8 cellular contexts compared by ENCODE assay signal in genomic region chr17:58692239-58693055, GRCh38. TPM values are rescaled to one million over a fixed set of nuclear protein-coding genes. Genes with fewer than 3 reads are reported as not detected.
DNase-seq lines count a peak whose midpoint lies in the region; ATAC-seq and TF ChIP-seq lines count a peak whose summit lies in the region.

TSS of gene RAD51C (plus strand) at chr17:58692602. CDS start at chr17:58692644, 42 bp downstream.

- H3K9me3 Mint-ChIP-seq in activated CD4-positive, alpha-beta T cell treated with anti-CD3 and anti-CD28 coated beads, Interleukin-2, amount 10 ng/mL, durations not matched to agents 7 days and 5 days: no peaks in the 10 kb centered on the region

- peaks cover 40% of the 10 kb centered on the region for H3K4me1 Mint-ChIP-seq in activated CD4-positive, alpha-beta T cell treated with anti-CD3 and anti-CD28 coated beads, Interleukin-2, amount 10 ng/mL, durations not matched to agents 7 days and 5 days

- peak within 1 kb of the TSS; percentile 95 for H3K27ac Mint-ChIP-seq in activated CD4-positive, alpha-beta T cell treated with anti-CD3 and anti-CD28 coated beads, Interleukin-2, amount 10 ng/mL, durations not matched to agents 7 days and 5 days

- peak within 1 kb of the TSS; percentile 92 for H3K4me3 Mint-ChIP-seq in activated CD4-positive, alpha-beta T cell treated with anti-CD3 and anti-CD28 coated beads, Interleukin-2, amount 10 ng/mL, durations not matched to agents 7 days and 5 days

- peak; percentile 91 for ATAC-seq in HG03439 (IDR thresholded peaks at IDR 0.05; ENCODE audit: unreplicated experiment)

- H3K27me3 Mint-ChIP-seq in activated CD4-positive, alpha-beta T cell treated with anti-CD3 and anti-CD28 coated beads, Interleukin-2, amount 10 ng/mL, durations not matched to agents 7 days and 5 days: no peaks in the 10 kb centered on the region

- TF ChIP-seq CTCF in BJ (IDR thresholded peaks at IDR 0.05; ENCODE audit: insufficient read depth, low read depth, low read length): 0 out of 2 replicates have a peak, but pooled peaks have one; percentile 7

- DNase-seq in BJ (ENCODE audit: low read depth) (no peak), GM19238 (ENCODE audit: insufficient read length, low spot score) (peak; percentile 82), NCI-H524 treated with DMSO at 0.1 percent for 48 hours (lab: John Stamatoyannopoulos, UW) (peak; percentile 65), cortex of kidney (lab: John Stamatoyannopoulos, UW) (peak; percentile 16), left kidney (ENCODE audit: low read depth, low spot score) (peak; percentile 96)
- DNase-seq in activated CD4-positive, alpha-beta T cell treated with anti-CD3 and anti-CD28 coated beads, Interleukin-2, amount 10 ng/mL, durations not matched to agents 7 days and 5 days: peak; percentile 93
- peak; percentile 91 for DNase-seq in stimulated activated CD4-positive, alpha-beta T cell treated with anti-CD3 and anti-CD28 coated beads, Interleukin-1b, Interleukin-23, amount 100 ng/mL, for 48 hours

- H3K36me3 Mint-ChIP-seq in activated CD4-positive, alpha-beta T cell treated with anti-CD3 and anti-CD28 coated beads, Interleukin-2, amount 10 ng/mL, durations not matched to agents 7 days and 5 days (ENCODE audit: low read depth): peaks cover 27% of the 10 kb centered on the region

- CTCF ChIA-PET in BJ (lab: Yijun Ruan, JAX): interaction anchor here (0.5 to 2.8 kb wide), 5 partner anchors 8 to 1756 kb away, joined by 3 to 16 read pairs (median 3); no protein-coding TSS in a partner anchor
- CTCF ChIA-PET in activated CD4-positive, alpha-beta T cell treated with anti-CD3 and anti-CD28 coated beads, Interleukin-2, amount 10 ng/mL, durations not matched to agents 7 days and 5 days (lab: Charles Lee): interaction anchor here (0.7 to 1.3 kb wide), 4 partner anchors 11 to 295 kb away, joined by 3 read pairs; no protein-coding TSS in a partner anchor

- H3K4me3 ChIP-seq in BJ (ENCODE audit: low read depth, low read length): peak within 1 kb of the TSS; percentile 60

- POLR2A ChIA-PET in BJ (lab: Charles Lee): no interaction called here
- POLR2A ChIA-PET in activated CD4-positive, alpha-beta T cell treated with anti-CD3 and anti-CD28 coated beads, Interleukin-2, amount 10 ng/mL, durations not matched to agents 7 days and 5 days (lab: Charles Lee): interaction anchor here (0.6 to 1.6 kb wide), 4 partner anchors 15 to 310 kb away, joined by 3 to 19 read pairs (median 4); no protein-coding TSS in a partner anchor

- no peaks in the 10 kb centered on the region for H3K27me3 ChIP-seq in BJ (ENCODE audit: control insufficient read depth, insufficient read depth, low read length)

- no peaks in the 10 kb centered on the region for H3K36me3 ChIP-seq in BJ (ENCODE audit: control insufficient read depth, insufficient read depth, low read length)

RNA-seq across cellular contexts. Expression of gene RAD51C, which starts in this region (rescaled TPM):
- 15.0 and 30.6 TPM in 2 replicates for polyA plus RNA-seq in BJ (2011; rRNA removed)
- 4.9 and 7.7 TPM in 2 replicates for polyA minus RNA-seq in BJ (2011; rRNA and poly(A)+ RNA removed)
- 10 to 100 TPM; 62.7 to 65.8 TPM for total RNA-seq in activated CD4-positive, alpha-beta T cell treated with anti-CD3 and anti-CD28 coated beads, Interleukin-2, amount 10 ng/mL, durations not matched to agents 7 days and 5 days
